ENCODE assay signal across 10 cellular contexts in the genomic region with DNA sequence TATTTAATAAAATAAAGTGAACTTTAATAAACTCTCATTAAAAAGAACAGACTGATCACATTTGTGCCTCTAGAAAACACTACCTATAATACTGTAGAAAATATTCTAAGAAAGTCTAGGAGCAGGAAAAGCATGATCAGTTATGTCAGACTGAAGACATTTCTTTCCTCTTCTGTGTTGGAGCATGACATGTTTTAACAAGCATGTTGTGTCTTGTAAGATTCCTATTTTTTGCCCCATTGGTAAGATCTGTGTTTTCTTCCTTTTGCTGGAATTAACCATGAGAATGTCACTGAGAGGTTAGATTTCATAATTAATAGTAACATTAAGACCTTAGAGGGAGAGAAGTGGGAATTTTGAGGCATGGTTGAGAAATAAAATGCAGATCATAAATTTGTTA. TPM values are rescaled to one million over a fixed set of nuclear protein-coding genes. Genes with fewer than 3 reads are reported as not detected.
"Had no signal": no experiment of that assay in that cellular context is flagged by ENCODE, and none has a peak within 500 bp of the region (broad histone marks: within the 10 kb centered on the region; RNA-seq: fewer than 3 reads in every experiment).

No MANE protein-coding gene starts in this region.

- H3K9me3 ChIP-seq: gastroesophageal sphincter, left ventricle myocardium inferior, thyroid gland had no signal

- H3K9me3 Mint-ChIP-seq: activated naive CD4-positive, alpha-beta T cell treated with anti-CD3 and anti-CD28 coated beads, Interleukin-2, amount 50 U/mL, for 72 hours; T-cell had no signal

- H3K27ac ChIP-seq: gastroesophageal sphincter, left ventricle myocardium inferior, parathyroid adenoma, thyroid gland, VCaP had no signal

- H3K27me3 ChIP-seq: gastroesophageal sphincter, thyroid gland had no signal

- H3K36me3 Mint-ChIP-seq: activated naive CD4-positive, alpha-beta T cell treated with anti-CD3 and anti-CD28 coated beads, Interleukin-2, amount 50 U/mL, for 72 hours; T-cell had no signal

- H3K4me3 ChIP-seq: gastroesophageal sphincter, left ventricle myocardium inferior, thyroid gland had no signal

- DNase-seq: activated CD4-positive, alpha-beta T cell treated with anti-CD3 and anti-CD28 coated beads for 4 hours; activated T-cell treated with anti-CD3 and anti-CD28 coated beads for 4 hours; kidney; left ventricle myocardium inferior; T-cell; thyroid gland had no signal

- ATAC-seq: activated naive CD4-positive, alpha-beta T cell treated with anti-CD3 and anti-CD28 coated beads, Interleukin-2, amount 50 U/mL, for 72 hours; gastroesophageal sphincter; T-cell had no signal

- H3K4me1 ChIP-seq: thyroid gland had no signal

- H3K27ac Mint-ChIP-seq: activated naive CD4-positive, alpha-beta T cell treated with anti-CD3 and anti-CD28 coated beads, Interleukin-2, amount 50 U/mL, for 72 hours; T-cell had no signal

- H3K4me3 Mint-ChIP-seq: T-cell had no signal

- H3K36me3 ChIP-seq: gastroesophageal sphincter, left ventricle myocardium inferior, thyroid gland had no signal

RNA-seq across cellular contexts. Expression of gene ANKRD29, which starts 54.3 kb away (rescaled TPM):
- total RNA-seq: activated naive CD4-positive, alpha-beta T cell treated with anti-CD3 and anti-CD28 coated beads, Interleukin-2, amount 50 U/mL, for 72 hours had no signal
